Comparison of ENCODE assay signal across 2 cellular contexts in the genomic region with DNA sequence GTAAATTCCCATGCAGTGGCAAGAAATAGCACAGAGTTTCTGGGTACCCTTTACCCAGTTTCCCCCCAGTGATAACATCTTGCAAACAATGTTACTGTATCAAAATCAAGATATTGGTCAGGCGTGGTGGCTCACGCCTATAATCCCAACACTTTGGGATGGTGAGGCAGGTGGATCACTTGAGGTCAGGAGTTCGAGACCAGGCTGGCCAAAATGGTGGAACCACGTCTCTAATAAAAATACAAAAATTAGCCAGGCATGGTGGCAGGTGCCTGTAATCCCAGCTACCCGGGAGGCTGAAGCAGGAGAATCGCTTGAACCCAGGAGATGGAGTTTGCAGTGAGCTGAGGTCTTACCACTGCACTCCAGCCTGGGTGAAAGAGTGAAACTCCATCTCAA. TPM values are rescaled to one million over a fixed set of nuclear protein-coding genes. Genes with fewer than 3 reads are reported as not detected.
"Had no signal": no experiment of that assay in that cellular context is flagged by ENCODE, and none has a peak within 500 bp of the region (broad histone marks: within the 10 kb centered on the region; RNA-seq: fewer than 3 reads in every experiment).

No MANE protein-coding gene starts in this region.

RNA-seq across cellular contexts. Expression of gene PIK3R6, which starts 11.3 kb away (rescaled TPM):
- total RNA-seq: astrocyte had no signal

RNA-seq across cellular contexts. Expression of gene MFSD6L, which starts 57.0 kb away (rescaled TPM):
- total RNA-seq: activated naive CD4-positive, alpha-beta T cell treated with anti-CD3 and anti-CD28 coated beads for 36 hours; astrocyte had no signal
